ENCODE assay signal across 31 cellular contexts in genomic region chr7:50818324-50818723, GRCh38. TPM values are rescaled to one million over a fixed set of nuclear protein-coding genes. Genes with fewer than 3 reads are reported as not detected.
DNase-seq lines count a peak whose midpoint lies in the region; ATAC-seq and TF ChIP-seq lines count a peak whose summit lies in the region.
"Had no signal": no experiment of that assay in that cellular context is flagged by ENCODE, and none has a peak within 500 bp of the region (broad histone marks: within the 10 kb centered on the region; RNA-seq: fewer than 3 reads in every experiment).

No MANE protein-coding gene starts in this region.

- WGBS in thyroid gland, 2 donors = 29 to 40% methylated on average over 6 of the region's 6 CpGs

- H3K27ac Mint-ChIP-seq in activated naive CD8-positive, alpha-beta T cell treated with anti-CD3 and anti-CD28 coated beads, Interleukin-2, amount 50 U/mL, for 24 hours = no peak overlapping the region
- H3K27ac Mint-ChIP-seq in activated naive CD8-positive, alpha-beta T cell treated with anti-CD3 and anti-CD28 coated beads for 36 hours = no peak overlapping the region
- H3K27ac Mint-ChIP-seq: activated B cell treated with CpG ODN at 0.5 μM for 24 hours; activated CD8-positive, alpha-beta memory T cell treated with anti-CD3 and anti-CD28 coated beads, Interleukin-2, amount 10 ng/mL, durations not matched to agents 7 days and 5 days; activated T-cell treated with anti-CD3 and anti-CD28 coated beads, Interleukin-2, amount 50 U/mL, for 72 hours; CD4-positive, CD25-positive, alpha-beta regulatory T cell had no signal

- H3K4me1 Mint-ChIP-seq in activated naive CD8-positive, alpha-beta T cell treated with anti-CD3 and anti-CD28 coated beads, Interleukin-2, amount 50 U/mL, for 24 hours = no peaks in the 10 kb centered on the region
- no peaks in the 10 kb centered on the region for H3K4me1 Mint-ChIP-seq in activated naive CD8-positive, alpha-beta T cell treated with anti-CD3 and anti-CD28 coated beads for 36 hours
- H3K4me1 Mint-ChIP-seq: activated B cell treated with CpG ODN at 0.5 μM for 24 hours; activated CD8-positive, alpha-beta memory T cell treated with anti-CD3 and anti-CD28 coated beads, Interleukin-2, amount 10 ng/mL, durations not matched to agents 7 days and 5 days; CD4-positive, CD25-positive, alpha-beta regulatory T cell had no signal

- no peaks in the 10 kb centered on the region for H3K36me3 Mint-ChIP-seq in activated naive CD8-positive, alpha-beta T cell treated with anti-CD3 and anti-CD28 coated beads, Interleukin-2, amount 50 U/mL, for 24 hours (ENCODE audit: low read depth)
- H3K36me3 Mint-ChIP-seq in activated naive CD8-positive, alpha-beta T cell treated with anti-CD3 and anti-CD28 coated beads for 36 hours = no peaks in the 10 kb centered on the region
- H3K36me3 Mint-ChIP-seq: activated CD8-positive, alpha-beta memory T cell treated with anti-CD3 and anti-CD28 coated beads, Interleukin-2, amount 10 ng/mL, durations not matched to agents 7 days and 5 days; CD4-positive, CD25-positive, alpha-beta regulatory T cell had no signal

- H3K4me3 Mint-ChIP-seq in activated naive CD8-positive, alpha-beta T cell treated with anti-CD3 and anti-CD28 coated beads, Interleukin-2, amount 50 U/mL, for 24 hours = no peak overlapping the region
- H3K4me3 Mint-ChIP-seq in activated naive CD8-positive, alpha-beta T cell treated with anti-CD3 and anti-CD28 coated beads for 36 hours = no peak overlapping the region
- H3K4me3 Mint-ChIP-seq: activated B cell treated with CpG ODN at 0.5 μM for 24 hours; activated CD8-positive, alpha-beta memory T cell treated with anti-CD3 and anti-CD28 coated beads, Interleukin-2, amount 10 ng/mL, durations not matched to agents 7 days and 5 days; activated T-cell treated with anti-CD3 and anti-CD28 coated beads, Interleukin-2, amount 50 U/mL, for 72 hours; CD4-positive, CD25-positive, alpha-beta regulatory T cell; neural crest cell had no signal

- DNase-seq in activated naive CD8-positive, alpha-beta T cell treated with anti-CD3 and anti-CD28 coated beads, Interleukin-2, amount 50 U/mL, for 24 hours = no peak
- no peak for DNase-seq in activated naive CD8-positive, alpha-beta T cell treated with anti-CD3 and anti-CD28 coated beads for 36 hours
- DNase-seq in RWPE2 (ENCODE audit: low spot score) = no peak
- peak; percentile 65 for DNase-seq in glomerular visceral epithelial cell (ENCODE audit: extremely low spot score)
- DNase-seq in thyroid gland = peak; percentile 57 to 79
- DNase-seq in C1 segment of cervical spinal cord (lab: John Stamatoyannopoulos, UW) = no peak
- DNase-seq: activated B cell treated with CpG ODN at 0.5 μM for 24 hours; activated CD8-positive, alpha-beta memory T cell treated with anti-CD3 and anti-CD28 coated beads, Interleukin-2, amount 10 ng/mL, durations not matched to agents 7 days and 5 days; activated naive CD4-positive, alpha-beta T cell; activated T-cell treated with anti-CD3 and anti-CD28 coated beads, Interleukin-2, amount 50 U/mL, for 72 hours; Calu3; CD4-positive, CD25-positive, alpha-beta regulatory T cell; cerebellar nuclear complex; dorsolateral prefrontal cortex; hippocampal formation; KG1; left lung; mesendoderm; MM.1S; NCI-H1417; NCI-H2029; NCI-H226; small intestine; stimulated activated naive CD4-positive, alpha-beta T cell; testis had no signal

- TF ChIP-seq POLR2A in thyroid gland (IDR thresholded peaks at IDR 0.05) = no peak

- TF ChIP-seq CTCF in RWPE2 (IDR thresholded peaks at IDR 0.05; ENCODE audit: poor library complexity, severe bottlenecking) (no peak), thyroid gland (IDR thresholded peaks at IDR 0.05) (no peak)

- peak; percentile 46 for ATAC-seq in activated naive CD8-positive, alpha-beta T cell treated with anti-CD3 and anti-CD28 coated beads, Interleukin-2, amount 50 U/mL, for 24 hours
- ATAC-seq in RWPE2 (ENCODE audit: low read depth) (peak; percentile 67), GM21619 (IDR thresholded peaks at IDR 0.05; ENCODE audit: unreplicated experiment) (no peak), HG02938 (IDR thresholded peaks at IDR 0.05; ENCODE audit: unreplicated experiment) (no peak)
- ATAC-seq: A549; activated CD8-positive, alpha-beta memory T cell treated with anti-CD3 and anti-CD28 coated beads, Interleukin-2, amount 10 ng/mL, durations not matched to agents 7 days and 5 days; activated T-cell treated with anti-CD3 and anti-CD28 coated beads, Interleukin-2, amount 50 U/mL, for 72 hours; left lung had no signal

- H3K9me3 Mint-ChIP-seq in activated naive CD8-positive, alpha-beta T cell treated with anti-CD3 and anti-CD28 coated beads, Interleukin-2, amount 50 U/mL, for 24 hours = no peaks in the 10 kb centered on the region
- H3K9me3 Mint-ChIP-seq in activated naive CD8-positive, alpha-beta T cell treated with anti-CD3 and anti-CD28 coated beads for 36 hours = no peaks in the 10 kb centered on the region
- H3K9me3 Mint-ChIP-seq: activated T-cell treated with anti-CD3 and anti-CD28 coated beads, Interleukin-2, amount 50 U/mL, for 72 hours had no signal

- H3K36me3 ChIP-seq in RWPE2 (ENCODE audit: low read depth) (no peaks in the 10 kb centered on the region), thyroid gland (no peaks in the 10 kb centered on the region)
- H3K36me3 ChIP-seq: left lung had no signal

- intact Hi-C loops in thyroid gland (cut with DNase I) = no loop called here

- H3K27ac ChIP-seq in RWPE2 (ENCODE audit: poor library complexity, severe bottlenecking) (peak overlapping the region; percentile 16), thyroid gland (no peak overlapping the region)
- H3K27ac ChIP-seq: dorsolateral prefrontal cortex, left lung, parathyroid adenoma, RWPE1, testis had no signal

- H3K27me3 ChIP-seq in RWPE2 (ENCODE audit: insufficient read depth, poor library complexity, severe bottlenecking) (no peaks in the 10 kb centered on the region), thyroid gland (no peaks in the 10 kb centered on the region)
- H3K27me3 ChIP-seq: left lung, testis had no signal

- no peaks in the 10 kb centered on the region for H3K9me3 ChIP-seq in RWPE2 (ENCODE audit: severe bottlenecking)
- no peaks in the 10 kb centered on the region for H3K9me3 ChIP-seq in thyroid gland
- H3K9me3 ChIP-seq: A549, left lung, testis had no signal

- no peaks in the 10 kb centered on the region for H3K4me1 ChIP-seq in RWPE2 (ENCODE audit: insufficient read depth, poor library complexity, severe bottlenecking)
- H3K4me1 ChIP-seq in thyroid gland = no peaks in the 10 kb centered on the region
- H3K4me1 ChIP-seq: left lung, parathyroid adenoma, testis had no signal

- H3K4me3 ChIP-seq in RWPE2 (ENCODE audit: severe bottlenecking) = no peak overlapping the region
- H3K4me3 ChIP-seq in thyroid gland (replicated peaks in 1 of 3) = no peak overlapping the region
- H3K4me3 ChIP-seq: A549, dorsolateral prefrontal cortex, left lung, testis had no signal

- H3K27me3 Mint-ChIP-seq in activated naive CD8-positive, alpha-beta T cell treated with anti-CD3 and anti-CD28 coated beads, Interleukin-2, amount 50 U/mL, for 24 hours = peaks cover 3% of the 10 kb centered on the region
- no peaks in the 10 kb centered on the region for H3K27me3 Mint-ChIP-seq in activated naive CD8-positive, alpha-beta T cell treated with anti-CD3 and anti-CD28 coated beads for 36 hours
- H3K27me3 Mint-ChIP-seq: activated B cell treated with CpG ODN at 0.5 μM for 24 hours had no signal

RNA-seq across cellular contexts. Expression of gene GRB10, which starts 35.6 kb away (rescaled TPM):
- 1 to 10 TPM; 2.4 to 2.5 TPM for total RNA-seq in activated naive CD8-positive, alpha-beta T cell treated with anti-CD3 and anti-CD28 coated beads for 36 hours
- 10 to 100 TPM; 21.3 to 99.2 (median 39.6) TPM for total RNA-seq in thyroid gland
- total RNA-seq: activated B cell treated with CpG ODN at 0.5 μM for 24 hours had no signal

Comparison
In these comparisons a context has a peak if more than half of its experiments do, and no peak if none do; other contexts are left out.
1. ATAC-seq: peak in activated naive CD8-positive, alpha-beta T cell treated with anti-CD3 and anti-CD28 coated beads, Interleukin-2, amount 50 U/mL, for 24 hours (single experiment) and RWPE2 (single experiment); none in GM21619 (single experiment) and HG02938 (single experiment).
2. DNase-seq: peak in glomerular visceral epithelial cell (single experiment) and thyroid gland (2 of 2); none in activated naive CD8-positive, alpha-beta T cell treated with anti-CD3 and anti-CD28 coated beads, Interleukin-2, amount 50 U/mL, for 24 hours (single experiment), activated naive CD8-positive, alpha-beta T cell treated with anti-CD3 and anti-CD28 coated beads for 36 hours (single experiment), RWPE2 (single experiment) and C1 segment of cervical spinal cord (0 of 14).
3. RNA of gene GRB10, which starts 35.6 kb away (total RNA-seq): 21.3 to 99.2 TPM in thyroid gland; 2.4 to 2.5 TPM in activated naive CD8-positive, alpha-beta T cell treated with anti-CD3 and anti-CD28 coated beads for 36 hours; every median in the first group is over 4 times any median in the second.